8 cellular contexts compared by ENCODE assay signal in genomic region chr2:152175368-152176112, GRCh38. TPM values are rescaled to one million over a fixed set of nuclear protein-coding genes. Genes with fewer than 3 reads are reported as not detected.
DNase-seq lines count a peak whose midpoint lies in the region; ATAC-seq and TF ChIP-seq lines count a peak whose summit lies in the region.

TSS of gene STAM2 (minus strand) at chr2:152175763. CDS start at chr2:152175642, 121 bp downstream.

- peaks cover 19% of the 10 kb centered on the region for H3K4me1 ChIP-seq in BLaER1

- peak within 1 kb of the TSS; percentile 95 for H3K4me3 Mint-ChIP-seq in activated CD4-positive, alpha-beta T cell treated with anti-CD3 and anti-CD28 coated beads for 36 hours

- CTCF ChIA-PET in activated CD4-positive, alpha-beta T cell treated with anti-CD3 and anti-CD28 coated beads for 36 hours (lab: Charles Lee) = interaction anchor here (0.6 to 2.6 kb wide), 17 partner anchors 8 to 541 kb away, joined by 3 to 27 read pairs (median 4); no protein-coding TSS in a partner anchor

- H3K4me3 ChIP-seq in BLaER1 (peak within 1 kb of the TSS; percentile 90), choroid plexus epithelial cell (ENCODE audit: low read depth, low read length) (peak within 1 kb of the TSS; percentile 80)

- peak within 1 kb of the TSS; percentile 94 for H3K9ac ChIP-seq in BLaER1

- DNase-seq in NCI-H510A (lab: John Stamatoyannopoulos, UW) = peak; percentile 69
- peak; percentile 96 for DNase-seq in activated CD4-positive, alpha-beta T cell treated with anti-CD3 and anti-CD28 coated beads for 36 hours
- DNase-seq in choroid plexus epithelial cell (ENCODE audit: low read depth) = peak; percentile 93
- peak; percentile 83 for DNase-seq in kidney glomerular epithelial cell (lab: John Stamatoyannopoulos, UW)
- DNase-seq in stimulated activated CD4-positive, alpha-beta T cell treated with anti-CD3 and anti-CD28 coated beads, Interleukin-1b, Interleukin-23, amount 100 ng/mL, for 1 hour (ENCODE audit: low read depth in 2 of 2) = peak; percentile 87 to 90

- H3K27me3 Mint-ChIP-seq in activated CD4-positive, alpha-beta T cell treated with anti-CD3 and anti-CD28 coated beads for 36 hours = no peaks in the 10 kb centered on the region

- ATAC-seq in HG03439 (IDR thresholded peaks at IDR 0.05; ENCODE audit: unreplicated experiment) = peak; percentile 89
- peak; percentile 88 for ATAC-seq in activated CD4-positive, alpha-beta T cell treated with anti-CD3 and anti-CD28 coated beads for 36 hours

- H3K9me3 Mint-ChIP-seq in activated CD4-positive, alpha-beta T cell treated with anti-CD3 and anti-CD28 coated beads for 36 hours (ENCODE audit: low read depth) = no peaks in the 10 kb centered on the region

- peak; percentile 94 for TF ChIP-seq POLR2A in GM19193 (IDR thresholded peaks at IDR 0.05; ENCODE audit: extremely low read depth, insufficient read depth, insufficient read length)

- intact Hi-C loops in activated CD4-positive, alpha-beta T cell treated with anti-CD3 and anti-CD28 coated beads for 36 hours (cut with DNase I, micrococcal nuclease) = loop anchor here (1.0 to 5.0 kb wide), 12 partner anchors 138 to 543 kb away; partner anchors contain the start of genes ARL5A (in 2 of the 2), FMNL2 (in 2 of the 2), ARL6IP6 (in 1 of the 2) and PRPF40A (in 1 of the 2)

- no peaks in the 10 kb centered on the region for H3K27me3 ChIP-seq in BLaER1

- H3K27ac Mint-ChIP-seq in activated CD4-positive, alpha-beta T cell treated with anti-CD3 and anti-CD28 coated beads for 36 hours = peak within 1 kb of the TSS; percentile 99

- H3K27ac ChIP-seq in BLaER1 = peak within 1 kb of the TSS; percentile 97

- H4K20me1 ChIP-seq in BLaER1 = peaks cover 11% of the 10 kb centered on the region

- peaks cover 26% of the 10 kb centered on the region for H3K4me1 Mint-ChIP-seq in activated CD4-positive, alpha-beta T cell treated with anti-CD3 and anti-CD28 coated beads for 36 hours

- no peaks in the 10 kb centered on the region for H3K36me3 ChIP-seq in BLaER1

- H3K4me2 ChIP-seq in BLaER1 = peak within 1 kb of the TSS; percentile 83

- H3K36me3 Mint-ChIP-seq in activated CD4-positive, alpha-beta T cell treated with anti-CD3 and anti-CD28 coated beads for 36 hours (ENCODE audit: low read depth) = peaks cover 4% of the 10 kb centered on the region

- H3K9me3 ChIP-seq in BLaER1 = peaks cover 4% of the 10 kb centered on the region; the same call in 1 of the 2 replicates

- POLR2A ChIA-PET in activated CD4-positive, alpha-beta T cell treated with anti-CD3 and anti-CD28 coated beads for 36 hours (lab: Charles Lee) = interaction anchor here (0.6 kb wide), 1 partner anchor 81 kb away, joined by 4 read pairs; no protein-coding TSS in a partner anchor

- peak; percentile 89 for TF ChIP-seq CTCF in choroid plexus epithelial cell (conservative IDR thresholded peaks at IDR 0.05; ENCODE audit: low read depth, low read length)

RNA-seq across cellular contexts. Expression of gene STAM2, which starts in this region (rescaled TPM):
- 10 to 100 TPM; 14.9 to 18.5 TPM for total RNA-seq in activated CD4-positive, alpha-beta T cell treated with anti-CD3 and anti-CD28 coated beads for 36 hours

Comparison
In these comparisons a context has a peak if more than half of its experiments do, and no peak if none do; other contexts are left out.
1. Peak in every context shown above with its lines: DNase-seq, ATAC-seq, H3K4me3 ChIP-seq and H3K27ac ChIP-seq.